Comparison of ENCODE assay signal across 8 cellular contexts in genomic region chr18:10524507-10525425, GRCh38. TPM values are rescaled to one million over a fixed set of nuclear protein-coding genes. Genes with fewer than 3 reads are reported as not detected.
DNase-seq lines count a peak whose midpoint lies in the region; ATAC-seq and TF ChIP-seq lines count a peak whose summit lies in the region.

No MANE protein-coding gene starts in this region.

- ATAC-seq in HG02623 (IDR thresholded peaks at IDR 0.05; ENCODE audit: unreplicated experiment) (no peak), HG03095 (IDR thresholded peaks at IDR 0.05; ENCODE audit: unreplicated experiment) (no peak), GM21528 (IDR thresholded peaks at IDR 0.05; ENCODE audit: low FRiP score, unreplicated experiment) (no peak)

- H3K27me3 Mint-ChIP-seq in mesothelial cell of epicardium (ENCODE audit: low read depth): no peaks in the 10 kb centered on the region

- peaks cover 25% of the 10 kb centered on the region for H3K4me1 Mint-ChIP-seq in mesothelial cell of epicardium

- H3K27ac Mint-ChIP-seq in mesothelial cell of epicardium: peak overlapping the region; percentile 65

- no peaks in the 10 kb centered on the region for H3K36me3 Mint-ChIP-seq in mesothelial cell of epicardium

- in situ Hi-C loops in KBM-7 (cut with MboI; ENCODE audit: low pct_unique_long_range_greater_than_20kb, low sequenced_read_pairs): no loop called here

- H3K27ac ChIP-seq in angular gyrus (ENCODE audit: low read depth, low read length): peak overlapping the region; percentile 49

- DNase-seq in AG10803 (ENCODE audit: low read depth) (peak; percentile 65), KBM-7 (peak; percentile 69), mesothelial cell of epicardium (ENCODE audit: low spot score in 2 of 2, unreplicated experiment in 2 of 2) (no peak), COLO668 (lab: John Stamatoyannopoulos, UW; ENCODE audit: unreplicated experiment) (no peak)

- H3K9me3 Mint-ChIP-seq in mesothelial cell of epicardium: no peaks in the 10 kb centered on the region

- H3K4me3 ChIP-seq in AG10803 (ENCODE audit: low read length): no peak overlapping the region

- TF ChIP-seq CTCF in AG10803 (conservative IDR thresholded peaks at IDR 0.05; ENCODE audit: low read length): no peak
- no peak for TF ChIP-seq CTCF in mesothelial cell of epicardium (IDR thresholded peaks at IDR 0.05; ENCODE audit: unreplicated experiment)

- H3K4me3 Mint-ChIP-seq in mesothelial cell of epicardium: peak overlapping the region; percentile 97

RNA-seq across cellular contexts. Expression of gene NAPG, which starts 1.1 kb away (rescaled TPM):
- 24.0 to 27.2 TPM (median 26.1 TPM) in 3 replicates for total RNA-seq in mesothelial cell of epicardium

Comparison
In these comparisons a context has a peak if more than half of its experiments do, and no peak if none do; other contexts are left out.
1. DNase-seq: peak in AG10803 (single experiment) and KBM-7 (single experiment); none in mesothelial cell of epicardium (0 of 2) and COLO668 (single experiment).